Comparison of ENCODE assay signal across 20 cellular contexts in the genomic region with DNA sequence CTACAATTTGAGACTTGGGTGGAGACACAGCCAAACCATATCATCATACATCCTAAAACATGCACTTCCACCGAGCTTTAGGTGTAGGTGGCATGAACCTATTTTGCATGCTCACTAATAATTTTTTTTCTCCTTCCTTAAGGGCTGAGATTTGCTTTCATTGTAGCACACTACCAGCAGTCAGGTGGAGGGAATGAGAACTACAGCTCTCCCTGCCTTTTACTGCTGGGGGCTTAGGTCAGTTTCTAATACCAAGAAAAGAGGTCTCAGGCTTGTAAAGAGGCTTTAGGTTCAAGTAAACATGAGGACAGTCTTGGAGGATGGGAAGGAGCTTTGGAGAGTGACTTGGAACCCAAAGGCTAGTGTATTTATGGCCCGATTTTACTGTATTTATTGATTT.
"Had no signal": no experiment of that assay in that cellular context is flagged by ENCODE, and none has a peak within 500 bp of the region (broad histone marks: within the 10 kb centered on the region; RNA-seq: fewer than 3 reads in every experiment).

No MANE protein-coding gene starts in this region.

- DNase-seq: activated CD4-positive, alpha-beta T cell treated with anti-CD3 and anti-CD28 coated beads for 4 hours; activated CD8-positive, alpha-beta memory T cell treated with anti-CD3 and anti-CD28 coated beads, Interleukin-2, amount 50 U/mL, for 48 hours; activated CD8-positive, alpha-beta T cell treated with anti-CD3 and anti-CD28 coated beads for 36 hours; activated naive CD4-positive, alpha-beta T cell treated with Interleukin-2 at 50 U/mL for 16 hours; activated naive CD8-positive, alpha-beta T cell treated with anti-CD3 and anti-CD28 coated beads, Interleukin-2, amount 50 U/mL, for 24 hours; caudate nucleus; cortex of kidney; effector CD8-positive, alpha-beta T cell; erythroblast; foreskin melanocyte; heart left ventricle; left colon; naive thymus-derived CD4-positive, alpha-beta T cell; nucleus accumbens; spleen; stimulated activated CD4-positive, alpha-beta T cell treated with anti-CD3 and anti-CD28 coated beads, Interleukin-2, amount 100 ng/mL, for 24 hours; stimulated activated naive CD4-positive, alpha-beta T cell treated with Interleukin-2 at 50 U/mL for 16 hours; trophoblast cell had no signal

- H3K4me3 ChIP-seq: heart left ventricle, prostate gland, spleen had no signal

- H3K27me3 ChIP-seq: heart left ventricle, spleen had no signal

- H3K9me3 Mint-ChIP-seq: activated CD8-positive, alpha-beta T cell treated with anti-CD3 and anti-CD28 coated beads for 36 hours; activated naive CD8-positive, alpha-beta T cell treated with anti-CD3 and anti-CD28 coated beads, Interleukin-2, amount 50 U/mL, for 24 hours; activated T-helper 1 cell treated with anti-CD3 and anti-CD28 coated beads, Interleukin-12 subunit alpha, Interleukin-12 subunit beta, Interleukin-2, Interleukin-4 antibody, amounts not matched to agents 30 ng/mL and 10 ng/mL and 1 ng/mL, durations not matched to agents 14 hours and 24 hours and 36 hours; naive thymus-derived CD4-positive, alpha-beta T cell had no signal

- H3K36me3 ChIP-seq: prostate gland had no signal

- H3K9me3 ChIP-seq: heart left ventricle, prostate gland, spleen had no signal

- H3K4me1 ChIP-seq: prostate gland had no signal

- H3K27ac Mint-ChIP-seq: activated CD8-positive, alpha-beta T cell treated with anti-CD3 and anti-CD28 coated beads for 36 hours; activated naive CD8-positive, alpha-beta T cell treated with anti-CD3 and anti-CD28 coated beads, Interleukin-2, amount 50 U/mL, for 24 hours; activated T-helper 1 cell treated with anti-CD3 and anti-CD28 coated beads, Interleukin-12 subunit alpha, Interleukin-12 subunit beta, Interleukin-2, Interleukin-4 antibody, amounts not matched to agents 30 ng/mL and 10 ng/mL and 1 ng/mL, durations not matched to agents 14 hours and 24 hours and 36 hours had no signal

- H3K27ac ChIP-seq: heart left ventricle, prostate gland, spleen had no signal

- H3K27me3 Mint-ChIP-seq: activated CD8-positive, alpha-beta T cell treated with anti-CD3 and anti-CD28 coated beads for 36 hours; activated naive CD8-positive, alpha-beta T cell treated with anti-CD3 and anti-CD28 coated beads, Interleukin-2, amount 50 U/mL, for 24 hours had no signal

- H3K4me3 Mint-ChIP-seq: activated CD8-positive, alpha-beta T cell treated with anti-CD3 and anti-CD28 coated beads for 36 hours; activated naive CD8-positive, alpha-beta T cell treated with anti-CD3 and anti-CD28 coated beads, Interleukin-2, amount 50 U/mL, for 24 hours; activated T-helper 1 cell treated with anti-CD3 and anti-CD28 coated beads, Interleukin-12 subunit alpha, Interleukin-12 subunit beta, Interleukin-2, Interleukin-4 antibody, amounts not matched to agents 30 ng/mL and 10 ng/mL and 1 ng/mL, durations not matched to agents 14 hours and 24 hours and 36 hours; naive thymus-derived CD4-positive, alpha-beta T cell had no signal
